ENCODE assay signal across 20 cellular contexts in genomic region chr10:100883322-100883821, GRCh38. TPM values are rescaled to one million over a fixed set of nuclear protein-coding genes. Genes with fewer than 3 reads are reported as not detected.
DNase-seq lines count a peak whose midpoint lies in the region; ATAC-seq lines count a peak whose summit lies in the region.
"Had no signal": no experiment of that assay in that cellular context is flagged by ENCODE, and none has a peak within 500 bp of the region (broad histone marks: within the 10 kb centered on the region; RNA-seq: fewer than 3 reads in every experiment).

No MANE protein-coding gene starts in this region.

- no peak overlapping the region for H3K9ac ChIP-seq in mesenchymal stem cell (ENCODE audit: low read length)

- H3K4me1 ChIP-seq in mesenchymal stem cell (ENCODE audit: control insufficient read depth, insufficient read depth, low read depth, low read length), result peaks cover 6% of the 10 kb centered on the region
- H3K4me1 ChIP-seq: Peyer's patch had no signal

- no peak overlapping the region for H3K23ac ChIP-seq in mesenchymal stem cell (ENCODE audit: low read length in 2 of 2)

- no peak overlapping the region for H2AK5ac ChIP-seq in mesenchymal stem cell (ENCODE audit: low read length, severe bottlenecking)

- H3K4me3 ChIP-seq in H7 (ENCODE audit: insufficient read depth, low read depth, low read length), result no peak overlapping the region
- H3K4me3 ChIP-seq in mesenchymal stem cell (ENCODE audit: insufficient read depth in 1 of 2, low read depth in 1 of 2, low read length in 2 of 2), result no peak overlapping the region
- H3K4me3 ChIP-seq: cardiac muscle cell, esophagus muscularis mucosa, Peyer's patch, sigmoid colon had no signal

- peak overlapping the region in 1 of 2 experiments; percentile 81 for H3K4ac ChIP-seq in mesenchymal stem cell (ENCODE audit: low read depth in 1 of 2, low read length in 2 of 2)

- H2BK120ac ChIP-seq in mesenchymal stem cell (ENCODE audit: low read depth, low read length), result no peak overlapping the region

- H3K79me1 ChIP-seq in mesenchymal stem cell (replicated peaks; ENCODE audit: low read length, poor library complexity, severe bottlenecking), result no peaks in the 10 kb centered on the region

- H2BK5ac ChIP-seq in mesenchymal stem cell (ENCODE audit: low read depth, low read length, poor library complexity, severe bottlenecking), result no peak overlapping the region

- ATAC-seq in sciatic nerve, result no peak
- no peak for ATAC-seq in HG02610 (IDR thresholded peaks at IDR 0.05; ENCODE audit: unreplicated experiment)
- no peak for ATAC-seq in GM18517 (IDR thresholded peaks at IDR 0.05; ENCODE audit: unreplicated experiment)
- ATAC-seq: stimulated activated naive B cell treated with anti-CD40 and anti-IgM and Interleukin-4, amounts not matched to agents 10 μg/mL and 1 μg/mL and 100 μg/mL, for 72 hours had no signal

- peak overlapping the region; percentile 69 for H4K8ac ChIP-seq in mesenchymal stem cell (ENCODE audit: low read length)

- H3K14ac ChIP-seq in mesenchymal stem cell (ENCODE audit: low read length in 2 of 2), result no peak overlapping the region

- peak overlapping the region; percentile 13 for H2BK15ac ChIP-seq in mesenchymal stem cell (ENCODE audit: low read depth, poor library complexity, severe bottlenecking)

- H4K91ac ChIP-seq in mesenchymal stem cell (ENCODE audit: low read length), result peak overlapping the region; percentile 36

- H3K36me3 ChIP-seq in H7 (replicated peaks; ENCODE audit: control insufficient read depth, insufficient read depth, low read length) (no peaks in the 10 kb centered on the region), mesenchymal stem cell (ENCODE audit: control insufficient read depth in 1 of 2, insufficient read depth in 2 of 2, low read depth in 1 of 2, low read length in 2 of 2) (no peaks in the 10 kb centered on the region)
- H3K36me3 ChIP-seq: cardiac muscle cell, esophagus muscularis mucosa, Peyer's patch, sigmoid colon had no signal

- WGBS in mesenchymal stem cell, result 58% methylated on average over 14 of the region's 14 CpGs

- H3K18ac ChIP-seq in mesenchymal stem cell (ENCODE audit: low read depth in 1 of 2, low read length in 2 of 2), result peak overlapping the region in 1 of 2 experiments; percentile 46

- no peaks in the 10 kb centered on the region for H3K9me3 ChIP-seq in mesenchymal stem cell (ENCODE audit: control insufficient read depth, low read length)
- H3K9me3 ChIP-seq: esophagus muscularis mucosa, Peyer's patch, sigmoid colon had no signal

- intact Hi-C loops in sciatic nerve (cut with DNase I), result no loop called here

- H2BK12ac ChIP-seq in mesenchymal stem cell (ENCODE audit: low read length in 2 of 2), result no peak overlapping the region

- H3K4me2 ChIP-seq in mesenchymal stem cell (ENCODE audit: low read length, poor library complexity, severe bottlenecking), result no peak overlapping the region

- H3K27me3 ChIP-seq in H7 (ENCODE audit: control insufficient read depth, insufficient read depth, low read length) (no peaks in the 10 kb centered on the region; the same call in 1 of the 2 replicates), mesenchymal stem cell (ENCODE audit: control insufficient read depth in 1 of 2, insufficient read depth in 1 of 2, low read length in 2 of 2) (peaks cover 10 to 18% of the 10 kb centered on the region in 2 experiments)
- H3K27me3 ChIP-seq: cardiac muscle cell, Peyer's patch had no signal

- no peak overlapping the region for H3K27ac ChIP-seq in mesenchymal stem cell (ENCODE audit: low read length, poor library complexity, severe bottlenecking)
- H3K27ac ChIP-seq: cardiac muscle cell, esophagus muscularis mucosa, Peyer's patch, sigmoid colon had no signal

- DNase-seq in H7, result peak; percentile 8
- DNase-seq in SK-N-DZ (ENCODE audit: low spot score), result peak; percentile 82
- DNase-seq in mesenchymal stem cell, result no peak
- peak; percentile 49 for DNase-seq in sciatic nerve (ENCODE audit: low spot score)
- no peak for DNase-seq in NCI-H748 treated with DMSO at 0.1 percent for 48 hours (lab: John Stamatoyannopoulos, UW)
- DNase-seq: activated B cell treated with CpG ODN at 0.5 μM for 24 hours; cortex of kidney; hippocampal formation; immature natural killer cell; NCI-H1092 treated with DMSO at 0.1 percent for 48 hours; NCI-H1930; sigmoid colon; stimulated activated CD4-positive, alpha-beta T cell treated with anti-CD3 and anti-CD28 coated beads, Interleukin-15, amount 100 ng/mL, for 24 hours; stimulated activated naive B cell treated with anti-CD40 and anti-IgM and Interleukin-4, amounts not matched to agents 10 μg/mL and 1 μg/mL and 100 μg/mL, for 72 hours; T-helper 1 cell had no signal

- no peak overlapping the region for H2AFZ ChIP-seq in mesenchymal stem cell (ENCODE audit: low read depth, low read length)

RNA-seq across cellular contexts. Expression of gene SLF2, which starts 29.4 kb away (rescaled TPM):
- total RNA-seq in H7 (2014; rRNA removed; shearing (Covaris generic)), result 11.1 and 16.3 TPM in 2 replicates
- 16.9 and 18.3 TPM in 2 replicates for polyA plus RNA-seq in SK-N-DZ (2014; cell fraction: cytosol; rRNA removed)
- 22.1 and 32.0 TPM in 2 replicates for polyA plus RNA-seq in SK-N-DZ (2014; cell fraction: nucleus; rRNA removed)
- 18.2 TPM for polyA plus RNA-seq in mesenchymal stem cell (2013, experiment 1 of 2)
- 18.0 TPM for polyA plus RNA-seq in mesenchymal stem cell (2013, experiment 2 of 2)
- 38.6 TPM for total RNA-seq in sciatic nerve

Comparison
In these comparisons a context has a peak if more than half of its experiments do, and no peak if none do; other contexts are left out.
1. DNase-seq: peak in H7 (single experiment), SK-N-DZ (single experiment) and sciatic nerve (single experiment); none in mesenchymal stem cell (single experiment) and NCI-H748 treated with DMSO at 0.1 percent for 48 hours (single experiment).